In the genomic region with DNA sequence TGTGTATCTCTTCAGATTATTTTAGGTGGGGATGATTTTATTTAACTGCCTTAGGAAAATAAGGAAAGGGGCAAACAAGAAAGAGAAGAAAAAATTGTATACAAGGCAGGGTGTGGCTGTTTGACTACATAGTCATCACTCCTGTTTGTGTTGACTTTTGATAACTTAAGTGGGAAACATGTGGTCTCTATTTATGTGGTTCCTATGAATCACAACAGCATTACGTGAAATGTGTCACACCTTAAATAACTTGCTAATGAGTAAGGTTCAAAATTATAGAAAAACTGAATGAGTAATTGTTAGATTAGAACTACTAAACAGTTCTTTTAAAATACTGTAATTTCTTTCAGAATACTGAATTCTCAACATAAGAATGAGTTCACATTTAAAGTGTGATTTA, we compare ENCODE assay signal across 10 cellular contexts.
DNase-seq lines count a peak whose midpoint lies in the region; ATAC-seq and TF ChIP-seq lines count a peak whose summit lies in the region.
"Had no signal": no experiment of that assay in that cellular context is flagged by ENCODE, and none has a peak within 500 bp of the region (broad histone marks: within the 10 kb centered on the region; RNA-seq: fewer than 3 reads in every experiment).

No MANE protein-coding gene starts in this region.

- DNase-seq in H4 (ENCODE audit: low spot score) (peak; percentile 27), SK-N-SH (no peak), fibroblast of mammary gland (ENCODE audit: low read depth) (peak; percentile 92), COLO829 (ENCODE audit: low spot score) (no peak)
- no peak for DNase-seq in activated CD4-positive, alpha-beta memory T cell treated with anti-CD3 and anti-CD28 coated beads for 36 hours

- H3K36me3 ChIP-seq in SK-N-SH (replicated peaks in 1 of 2; ENCODE audit: control insufficient read depth in 1 of 2, insufficient read depth in 2 of 2, low read length in 1 of 2): peaks cover 0 to 54% of the 10 kb centered on the region in 2 experiments
- H3K36me3 ChIP-seq: HAP-1 had no signal

- TF ChIP-seq EP300 in SK-N-SH (IDR thresholded peaks at IDR 0.05; ENCODE audit: borderline replicate concordance in 1 of 2, low read depth in 1 of 2, low read length in 1 of 2): no peak

- H3K27me3 ChIP-seq in SK-N-SH (ENCODE audit: insufficient read depth): no peaks in the 10 kb centered on the region

- no peak overlapping the region for H2AFZ ChIP-seq in SK-N-SH (ENCODE audit: low read depth)

- peaks cover 86% of the 10 kb centered on the region for H4K20me1 ChIP-seq in SK-N-SH (ENCODE audit: insufficient read depth)

- peaks cover 8% of the 10 kb centered on the region for H3K4me1 Mint-ChIP-seq in activated CD4-positive, alpha-beta memory T cell treated with anti-CD3 and anti-CD28 coated beads for 36 hours (ENCODE audit: low read depth)

- H3F3A ChIP-seq in SK-N-SH (replicated peaks; ENCODE audit: insufficient read depth): peaks cover 51% of the 10 kb centered on the region

- H3K4me1 ChIP-seq in SK-N-SH (ENCODE audit: control insufficient read depth in 1 of 2, insufficient read depth in 2 of 2, low read depth in 1 of 2, low read length in 1 of 2): peaks cover 0 to 20% of the 10 kb centered on the region in 2 experiments; a peak in 2 of 4 replicates

- peak overlapping the region; percentile 44; the same call in 1 of the 2 replicates for H3K4me2 ChIP-seq in SK-N-SH

- intact Hi-C loops in activated CD4-positive, alpha-beta memory T cell treated with anti-CD3 and anti-CD28 coated beads for 36 hours (cut with micrococcal nuclease): loop anchor here (1.0 kb wide), 4 partner anchors 11 to 93 kb away; no protein-coding TSS in a partner anchor

- no peaks in the 10 kb centered on the region for H3K27me3 Mint-ChIP-seq in activated CD4-positive, alpha-beta memory T cell treated with anti-CD3 and anti-CD28 coated beads for 36 hours
- H3K27me3 Mint-ChIP-seq: stimulated activated naive CD8-positive, alpha-beta T cell treated with anti-CD3 and anti-CD28 coated beads, Interleukin-15, Interleukin-2, amounts not matched to agents 100 ng/mL and 50 ng/mL, for 24 hours had no signal

- ATAC-seq in GM18867 (IDR thresholded peaks at IDR 0.05; ENCODE audit: unreplicated experiment): no peak
- ATAC-seq in HG03039 (IDR thresholded peaks at IDR 0.05; ENCODE audit: unreplicated experiment): no peak

- CTCF ChIA-PET in SK-N-SH (lab: Yijun Ruan, JAX): interaction anchor here (1.3 to 2.7 kb wide), 3 partner anchors 10 kb away, joined by 4 to 21 read pairs (median 16); no protein-coding TSS in a partner anchor
- CTCF ChIA-PET in activated CD4-positive, alpha-beta memory T cell treated with anti-CD3 and anti-CD28 coated beads for 36 hours (lab: Charles Lee): interaction anchor here (1.2 to 1.8 kb wide), 3 partner anchors 10 to 165 kb away, joined by 5 to 24 read pairs (median 12); no protein-coding TSS in a partner anchor

- H3K4me3 Mint-ChIP-seq in activated CD4-positive, alpha-beta memory T cell treated with anti-CD3 and anti-CD28 coated beads for 36 hours: no peak overlapping the region
- H3K4me3 Mint-ChIP-seq: stimulated activated naive CD8-positive, alpha-beta T cell treated with anti-CD3 and anti-CD28 coated beads, Interleukin-15, Interleukin-2, amounts not matched to agents 100 ng/mL and 50 ng/mL, for 24 hours had no signal

- H3K79me2 ChIP-seq in SK-N-SH (ENCODE audit: insufficient read depth): peaks cover 100% of the 10 kb centered on the region

- H3K9me3 Mint-ChIP-seq in activated CD4-positive, alpha-beta memory T cell treated with anti-CD3 and anti-CD28 coated beads for 36 hours: peaks cover 2% of the 10 kb centered on the region
- H3K9me3 Mint-ChIP-seq: stimulated activated naive CD8-positive, alpha-beta T cell treated with anti-CD3 and anti-CD28 coated beads, Interleukin-15, Interleukin-2, amounts not matched to agents 100 ng/mL and 50 ng/mL, for 24 hours had no signal

- 0 out of 2 replicates have a peak overlapping the region, but pooled peaks have one; percentile 4 for H3K9ac ChIP-seq in SK-N-SH

- no peak for TF ChIP-seq CTCF in SK-N-SH (IDR thresholded peaks at IDR 0.05)
- TF ChIP-seq CTCF in fibroblast of mammary gland (conservative IDR thresholded peaks at IDR 0.05; ENCODE audit: control insufficient read depth, insufficient read depth, low read depth, low read length): no peak

- H3K9me2 ChIP-seq in SK-N-SH: no peaks in the 10 kb centered on the region

- H3K4me3 ChIP-seq in SK-N-SH (ENCODE audit: low read depth in 2 of 2, low read length in 1 of 2): no peak overlapping the region
- H3K4me3 ChIP-seq in fibroblast of mammary gland (ENCODE audit: control insufficient read depth, low read depth, low read length): no peak overlapping the region
- H3K4me3 ChIP-seq in skin epidermis: no peak overlapping the region
- H3K4me3 ChIP-seq: HAP-1 had no signal

- TF ChIP-seq RAD21 in SK-N-SH (IDR thresholded peaks at IDR 0.05; ENCODE audit: low read length): no peak

- no peak overlapping the region for H3K27ac Mint-ChIP-seq in activated CD4-positive, alpha-beta memory T cell treated with anti-CD3 and anti-CD28 coated beads for 36 hours
- H3K27ac Mint-ChIP-seq: stimulated activated naive CD8-positive, alpha-beta T cell treated with anti-CD3 and anti-CD28 coated beads, Interleukin-15, Interleukin-2, amounts not matched to agents 100 ng/mL and 50 ng/mL, for 24 hours had no signal

- H3K27ac ChIP-seq in SK-N-SH (ENCODE audit: low read depth in 2 of 2, low read length in 1 of 2): peak overlapping the region in 1 of 2 experiments; percentile 60; a peak in 2 of 4 replicates
- peak overlapping the region in 17 of 21 experiments; percentile 5 to 84 (median 59) for H3K27ac ChIP-seq in skin epidermis

- WGBS in SK-N-SH (ENCODE audit: low lambda C conversion rate): 23% methylated on average over 1 of the region's 1 CpG

- POLR2A ChIA-PET in SK-N-SH (lab: Yijun Ruan, JAX): no interaction called here
- POLR2A ChIA-PET in activated CD4-positive, alpha-beta memory T cell treated with anti-CD3 and anti-CD28 coated beads for 36 hours (lab: Charles Lee): no interaction called here

- no peaks in the 10 kb centered on the region for H3K9me3 ChIP-seq in SK-N-SH
- H3K9me3 ChIP-seq: HAP-1 had no signal

- H3K36me3 Mint-ChIP-seq in activated CD4-positive, alpha-beta memory T cell treated with anti-CD3 and anti-CD28 coated beads for 36 hours: no peaks in the 10 kb centered on the region

TF ChIP-seq in SK-N-SH, 30 proteins besides CTCF, POLR2A, EP300 and RAD21:
- TF ChIP-seq SMC3 (IDR thresholded peaks at IDR 0.05; ENCODE audit: low read depth, low read length): no peak
- TF ChIP-seq, protein P1, sequence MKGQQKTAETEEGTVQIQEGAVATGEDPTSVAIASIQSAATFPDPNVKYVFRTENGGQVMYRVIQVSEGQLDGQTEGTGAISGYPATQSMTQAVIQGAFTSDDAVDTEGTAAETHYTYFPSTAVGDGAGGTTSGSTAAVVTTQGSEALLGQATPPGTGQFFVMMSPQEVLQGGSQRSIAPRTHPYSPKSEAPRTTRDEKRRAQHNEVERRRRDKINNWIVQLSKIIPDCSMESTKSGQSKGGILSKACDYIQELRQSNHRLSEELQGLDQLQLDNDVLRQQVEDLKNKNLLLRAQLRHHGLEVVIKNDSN (IDR thresholded peaks at IDR 0.05; ENCODE audit: borderline replicate concordance, low read depth): no peak
- peak; percentile 14; the same call in 1 of the 2 replicates for TF ChIP-seq TCF12 (IDR thresholded peaks at IDR 0.05)
- TF ChIP-seq ELF1 (IDR thresholded peaks at IDR 0.05): no peak
- peak; percentile 38; the same call in 1 of the 2 replicates for TF ChIP-seq FOSL2 (IDR thresholded peaks at IDR 0.05; ENCODE audit: borderline replicate concordance, low read depth)
- TF ChIP-seq POLR2AphosphoS5 (IDR thresholded peaks at IDR 0.05; ENCODE audit: low read depth, low read length): no peak
- TF ChIP-seq ZBTB33 (IDR thresholded peaks at IDR 0.05; ENCODE audit: borderline replicate concordance, low read depth): no peak

Comparison
In these comparisons a context has a peak if more than half of its experiments do, and no peak if none do; other contexts are left out.
1. DNase-seq: peak in H4 (single experiment) and fibroblast of mammary gland (single experiment); none in SK-N-SH (single experiment), activated CD4-positive, alpha-beta memory T cell treated with anti-CD3 and anti-CD28 coated beads for 36 hours (single experiment) and COLO829 (single experiment).